Comparison of ENCODE assay signal across 8 cellular contexts in the genomic region with DNA sequence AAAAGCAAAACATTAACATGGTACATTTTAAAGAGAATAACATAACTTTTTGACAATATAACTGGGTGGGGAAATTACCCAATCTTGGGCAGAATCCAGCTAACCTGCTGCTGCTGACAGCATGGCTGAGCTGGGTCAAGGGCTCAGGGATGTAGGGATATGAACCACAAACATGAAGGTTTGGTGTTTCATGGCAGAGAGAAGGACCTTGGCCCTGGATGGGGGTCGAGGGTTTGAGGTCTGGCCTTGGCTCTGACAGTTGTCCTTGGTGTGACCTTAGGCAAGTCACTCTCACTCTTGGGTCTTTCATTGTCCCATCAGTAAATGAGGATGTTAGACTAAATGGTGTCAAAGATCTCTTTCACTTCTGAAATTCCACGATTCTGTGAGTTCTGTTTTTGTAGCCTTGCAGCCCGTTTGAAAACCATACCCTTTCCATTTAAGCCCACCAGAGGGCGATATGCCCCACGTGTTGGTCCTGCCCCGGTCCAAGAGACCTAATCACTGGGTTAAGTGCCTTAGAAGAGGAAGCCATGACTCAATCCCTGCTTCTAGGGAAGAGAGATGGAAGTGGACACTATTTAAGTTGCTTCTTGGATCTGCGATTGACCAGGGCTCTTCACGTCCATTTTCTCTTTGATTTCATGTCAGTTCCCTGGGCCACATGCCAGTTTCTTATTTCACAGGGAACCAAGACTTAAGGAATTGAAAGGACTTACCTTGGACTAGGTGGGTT. TPM values are rescaled to one million over a fixed set of nuclear protein-coding genes. Genes with fewer than 3 reads are reported as not detected.
DNase-seq lines count a peak whose midpoint lies in the region; ATAC-seq and TF ChIP-seq lines count a peak whose summit lies in the region.

No MANE protein-coding gene starts in this region.

- H3K4me1 ChIP-seq in BE2C (no peaks in the 10 kb centered on the region), adipocyte (ENCODE audit: control insufficient read depth, insufficient read depth, low read length) (peaks cover 4% of the 10 kb centered on the region)

- ATAC-seq in HG03095 (IDR thresholded peaks at IDR 0.05; ENCODE audit: unreplicated experiment), result no peak

- H3K36me3 ChIP-seq in BE2C (no peaks in the 10 kb centered on the region), adipocyte (ENCODE audit: control insufficient read depth, insufficient read depth, low read length, severe bottlenecking) (no peaks in the 10 kb centered on the region)

- H3K9ac ChIP-seq in adipocyte (ENCODE audit: low read length), result no peak overlapping the region

- H3K4me3 ChIP-seq in BE2C (ENCODE audit: low read depth, low read length) (no peak overlapping the region), adipocyte (ENCODE audit: low read length) (no peak overlapping the region)

- H3K27me3 ChIP-seq in BE2C, result no peaks in the 10 kb centered on the region
- no peaks in the 10 kb centered on the region for H3K27me3 ChIP-seq in adipocyte (replicated peaks; ENCODE audit: control insufficient read depth, insufficient read depth, low read length)

- intact Hi-C loops in cardiac septum (cut with DNase I), result loop anchor here (5.0 kb wide), 2 partner anchors 174 to 274 kb away; no protein-coding TSS in a partner anchor

- no peaks in the 10 kb centered on the region for H3K9me3 ChIP-seq in BE2C
- no peaks in the 10 kb centered on the region for H3K9me3 ChIP-seq in adipocyte (ENCODE audit: control insufficient read depth, low read length)

- peak; percentile 56 for DNase-seq in BE2C
- peak; percentile 72 for DNase-seq in GM20000 (ENCODE audit: low spot score)
- peak; percentile 31 for DNase-seq in NCI-H1105 (lab: John Stamatoyannopoulos, UW)
- DNase-seq in T-helper 1 cell, result peak; percentile 31 to 83 (median 52)
- DNase-seq in adipocyte (ENCODE audit: low read depth), result peak; percentile 91
- peak; percentile 89 for DNase-seq in cardiac septum (ENCODE audit: low spot score)
- peak; percentile 59 for DNase-seq in retina

- TF ChIP-seq CTCF in BE2C (IDR thresholded peaks at IDR 0.05; ENCODE audit: low read depth, low read length), result peak; percentile 82
- peak; percentile 70 for TF ChIP-seq CTCF in GM20000 (IDR thresholded peaks at IDR 0.05; ENCODE audit: extremely low read depth, missing control alignments)

RNA-seq across cellular contexts. Expression of a gene that starts 56.8 kb away (rescaled TPM):
- polyA plus RNA-seq in BE2C (2012; ENCODE audit: insufficient read depth, insufficient read length, low read depth), result not detected
- total RNA-seq in cardiac septum, result not detected

Comparison
In these comparisons a context has a peak if more than half of its experiments do, and no peak if none do; other contexts are left out.
1. DNase-seq: peak in every context shown above with its lines; median percentile 91 in adipocyte; 89 in cardiac septum; 72 in GM20000; 59 in retina; 56 in BE2C; 52 in T-helper 1 cell; 31 in NCI-H1105.